2 cellular contexts compared by ENCODE assay signal in genomic region chr1:75327395-75327794, GRCh38.
TF ChIP-seq lines count a peak whose summit lies in the region.

No MANE protein-coding gene starts in this region.

TF ChIP-seq in SK-N-SH, 30 proteins besides CTCF, POLR2A, EP300 and RAD21 (continued from another document):
- TF ChIP-seq FOSL2 (IDR thresholded peaks at IDR 0.05; ENCODE audit: borderline replicate concordance, low read depth) (no peak), TAF1 (IDR thresholded peaks at IDR 0.05; ENCODE audit: borderline replicate concordance, low read depth, low read length) (no peak), ZBTB33 (IDR thresholded peaks at IDR 0.05; ENCODE audit: borderline replicate concordance, low read depth) (no peak), NFIC (IDR thresholded peaks at IDR 0.05; ENCODE audit: borderline replicate concordance) (no peak), IRF3 (IDR thresholded peaks at IDR 0.05; ENCODE audit: low read depth, low read length) (no peak), FOXM1 (IDR thresholded peaks at IDR 0.05; ENCODE audit: low read depth) (no peak), YY1 (IDR thresholded peaks at IDR 0.05; ENCODE audit: low read depth) (no peak), ELF1 (IDR thresholded peaks at IDR 0.05) (no peak), GABPA (IDR thresholded peaks at IDR 0.05; ENCODE audit: low read depth) (no peak), TCF12 (IDR thresholded peaks at IDR 0.05) (no peak), SMC3 (IDR thresholded peaks at IDR 0.05; ENCODE audit: low read depth, low read length) (no peak), MEF2A (IDR thresholded peaks at IDR 0.05; ENCODE audit: borderline replicate concordance, low read depth) (no peak), SIN3A (IDR thresholded peaks at IDR 0.05; ENCODE audit: borderline replicate concordance, low read depth, low read length) (no peak)
- TF ChIP-seq, protein P1, sequence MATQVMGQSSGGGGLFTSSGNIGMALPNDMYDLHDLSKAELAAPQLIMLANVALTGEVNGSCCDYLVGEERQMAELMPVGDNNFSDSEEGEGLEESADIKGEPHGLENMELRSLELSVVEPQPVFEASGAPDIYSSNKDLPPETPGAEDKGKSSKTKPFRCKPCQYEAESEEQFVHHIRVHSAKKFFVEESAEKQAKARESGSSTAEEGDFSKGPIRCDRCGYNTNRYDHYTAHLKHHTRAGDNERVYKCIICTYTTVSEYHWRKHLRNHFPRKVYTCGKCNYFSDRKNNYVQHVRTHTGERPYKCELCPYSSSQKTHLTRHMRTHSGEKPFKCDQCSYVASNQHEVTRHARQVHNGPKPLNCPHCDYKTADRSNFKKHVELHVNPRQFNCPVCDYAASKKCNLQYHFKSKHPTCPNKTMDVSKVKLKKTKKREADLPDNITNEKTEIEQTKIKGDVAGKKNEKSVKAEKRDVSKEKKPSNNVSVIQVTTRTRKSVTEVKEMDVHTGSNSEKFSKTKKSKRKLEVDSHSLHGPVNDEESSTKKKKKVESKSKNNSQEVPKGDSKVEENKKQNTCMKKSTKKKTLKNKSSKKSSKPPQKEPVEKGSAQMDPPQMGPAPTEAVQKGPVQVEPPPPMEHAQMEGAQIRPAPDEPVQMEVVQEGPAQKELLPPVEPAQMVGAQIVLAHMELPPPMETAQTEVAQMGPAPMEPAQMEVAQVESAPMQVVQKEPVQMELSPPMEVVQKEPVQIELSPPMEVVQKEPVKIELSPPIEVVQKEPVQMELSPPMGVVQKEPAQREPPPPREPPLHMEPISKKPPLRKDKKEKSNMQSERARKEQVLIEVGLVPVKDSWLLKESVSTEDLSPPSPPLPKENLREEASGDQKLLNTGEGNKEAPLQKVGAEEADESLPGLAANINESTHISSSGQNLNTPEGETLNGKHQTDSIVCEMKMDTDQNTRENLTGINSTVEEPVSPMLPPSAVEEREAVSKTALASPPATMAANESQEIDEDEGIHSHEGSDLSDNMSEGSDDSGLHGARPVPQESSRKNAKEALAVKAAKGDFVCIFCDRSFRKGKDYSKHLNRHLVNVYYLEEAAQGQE (IDR thresholded peaks at IDR 0.05; ENCODE audit: low read depth, low read length) = no peak
- TF ChIP-seq, protein P2, sequence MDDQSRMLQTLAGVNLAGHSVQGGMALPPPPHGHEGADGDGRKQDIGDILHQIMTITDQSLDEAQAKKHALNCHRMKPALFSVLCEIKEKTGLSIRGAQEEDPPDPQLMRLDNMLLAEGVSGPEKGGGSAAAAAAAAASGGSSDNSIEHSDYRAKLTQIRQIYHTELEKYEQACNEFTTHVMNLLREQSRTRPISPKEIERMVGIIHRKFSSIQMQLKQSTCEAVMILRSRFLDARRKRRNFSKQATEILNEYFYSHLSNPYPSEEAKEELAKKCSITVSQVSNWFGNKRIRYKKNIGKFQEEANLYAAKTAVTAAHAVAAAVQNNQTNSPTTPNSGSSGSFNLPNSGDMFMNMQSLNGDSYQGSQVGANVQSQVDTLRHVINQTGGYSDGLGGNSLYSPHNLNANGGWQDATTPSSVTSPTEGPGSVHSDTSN (IDR thresholded peaks at IDR 0.05) = no peak
TF ChIP-seq in SK-N-SH: peak in this region for 0.

TF ChIP-seq in SK-N-SH treated with all-trans-retinoic acid at 6 μM for 48 hours, 23 proteins besides CTCF, POLR2A, EP300 and RAD21 (continued from another document):
- TF ChIP-seq, protein P3, sequence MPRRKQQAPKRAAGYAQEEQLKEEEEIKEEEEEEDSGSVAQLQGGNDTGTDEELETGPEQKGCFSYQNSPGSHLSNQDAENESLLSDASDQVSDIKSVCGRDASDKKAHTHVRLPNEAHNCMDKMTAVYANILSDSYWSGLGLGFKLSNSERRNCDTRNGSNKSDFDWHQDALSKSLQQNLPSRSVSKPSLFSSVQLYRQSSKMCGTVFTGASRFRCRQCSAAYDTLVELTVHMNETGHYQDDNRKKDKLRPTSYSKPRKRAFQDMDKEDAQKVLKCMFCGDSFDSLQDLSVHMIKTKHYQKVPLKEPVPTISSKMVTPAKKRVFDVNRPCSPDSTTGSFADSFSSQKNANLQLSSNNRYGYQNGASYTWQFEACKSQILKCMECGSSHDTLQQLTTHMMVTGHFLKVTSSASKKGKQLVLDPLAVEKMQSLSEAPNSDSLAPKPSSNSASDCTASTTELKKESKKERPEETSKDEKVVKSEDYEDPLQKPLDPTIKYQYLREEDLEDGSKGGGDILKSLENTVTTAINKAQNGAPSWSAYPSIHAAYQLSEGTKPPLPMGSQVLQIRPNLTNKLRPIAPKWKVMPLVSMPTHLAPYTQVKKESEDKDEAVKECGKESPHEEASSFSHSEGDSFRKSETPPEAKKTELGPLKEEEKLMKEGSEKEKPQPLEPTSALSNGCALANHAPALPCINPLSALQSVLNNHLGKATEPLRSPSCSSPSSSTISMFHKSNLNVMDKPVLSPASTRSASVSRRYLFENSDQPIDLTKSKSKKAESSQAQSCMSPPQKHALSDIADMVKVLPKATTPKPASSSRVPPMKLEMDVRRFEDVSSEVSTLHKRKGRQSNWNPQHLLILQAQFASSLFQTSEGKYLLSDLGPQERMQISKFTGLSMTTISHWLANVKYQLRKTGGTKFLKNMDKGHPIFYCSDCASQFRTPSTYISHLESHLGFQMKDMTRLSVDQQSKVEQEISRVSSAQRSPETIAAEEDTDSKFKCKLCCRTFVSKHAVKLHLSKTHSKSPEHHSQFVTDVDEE (CRISPR knock-in tag; IDR thresholded peaks at IDR 0.05) = no peak
- no peak for TF ChIP-seq CSDC2 (CRISPR knock-in tag; IDR thresholded peaks at IDR 0.05)
- TF ChIP-seq ZFP3 (CRISPR knock-in tag; IDR thresholded peaks at IDR 0.05) = no peak
- no peak for TF ChIP-seq RARB (CRISPR knock-in tag; IDR thresholded peaks at IDR 0.05)
- no peak for TF ChIP-seq ZC3H10 (CRISPR knock-in tag; IDR thresholded peaks at IDR 0.05)
- no peak for TF ChIP-seq ISL1 (CRISPR knock-in tag; IDR thresholded peaks at IDR 0.05)
- no peak for TF ChIP-seq GLIS3 (CRISPR knock-in tag; IDR thresholded peaks at IDR 0.05)
- TF ChIP-seq ZNF8 (CRISPR knock-in tag; IDR thresholded peaks at IDR 0.05) = no peak
- no peak for TF ChIP-seq ZNF565 (CRISPR knock-in tag; conservative IDR thresholded peaks at IDR 0.05; ENCODE audit: low read depth)
TF ChIP-seq in SK-N-SH treated with all-trans-retinoic acid at 6 μM for 48 hours: peak in this region for 0.
